1 cellular context compared by ENCODE assay signal in the genomic region with DNA sequence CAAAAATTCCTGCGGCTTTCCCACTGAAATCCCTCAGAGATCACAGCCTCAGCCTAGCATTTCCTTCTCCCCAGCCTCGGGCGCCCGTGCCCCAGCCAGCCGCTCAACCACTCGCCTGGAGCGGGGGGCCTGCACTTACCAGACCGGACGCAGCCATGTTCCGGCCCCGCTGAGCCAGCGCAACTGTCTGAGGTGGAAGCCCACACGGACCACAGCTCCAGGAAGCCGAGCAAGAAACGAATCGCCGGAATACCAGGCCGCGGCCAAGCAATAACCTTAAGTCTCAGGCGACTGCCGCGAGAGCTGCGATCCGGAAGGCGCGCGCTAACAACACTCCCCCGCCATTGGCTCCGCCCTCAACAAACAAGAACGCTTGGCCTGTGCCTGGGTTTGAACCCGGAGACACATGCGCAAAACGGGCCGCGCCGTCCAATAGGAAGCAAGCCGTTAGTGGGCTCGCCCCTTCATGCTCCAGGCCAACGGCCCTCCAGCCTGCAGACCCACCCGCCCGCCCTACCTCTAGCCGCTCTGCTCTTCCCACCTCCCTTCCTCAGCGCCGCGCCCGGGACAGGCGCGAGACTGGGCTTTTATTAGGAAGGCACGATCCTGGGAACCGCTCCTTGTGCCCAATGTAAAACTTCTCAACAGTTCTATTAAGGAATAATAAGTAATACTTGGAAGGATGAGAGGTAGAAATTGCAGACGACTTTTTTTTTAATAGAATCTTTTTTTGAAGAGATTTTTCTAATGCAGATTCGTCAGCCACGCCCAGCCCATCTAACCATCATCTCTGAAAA.
TF ChIP-seq lines count a peak whose summit lies in the region.

TSS of gene CENPC (minus strand) at position 305 of the 797 bp plus-strand sequence. CDS start at position 157, 148 bp downstream.

TF ChIP-seq in K562, 482 proteins besides CTCF, POLR2A, EP300 and RAD21 (continued from another document):
- TF ChIP-seq, protein P1, sequence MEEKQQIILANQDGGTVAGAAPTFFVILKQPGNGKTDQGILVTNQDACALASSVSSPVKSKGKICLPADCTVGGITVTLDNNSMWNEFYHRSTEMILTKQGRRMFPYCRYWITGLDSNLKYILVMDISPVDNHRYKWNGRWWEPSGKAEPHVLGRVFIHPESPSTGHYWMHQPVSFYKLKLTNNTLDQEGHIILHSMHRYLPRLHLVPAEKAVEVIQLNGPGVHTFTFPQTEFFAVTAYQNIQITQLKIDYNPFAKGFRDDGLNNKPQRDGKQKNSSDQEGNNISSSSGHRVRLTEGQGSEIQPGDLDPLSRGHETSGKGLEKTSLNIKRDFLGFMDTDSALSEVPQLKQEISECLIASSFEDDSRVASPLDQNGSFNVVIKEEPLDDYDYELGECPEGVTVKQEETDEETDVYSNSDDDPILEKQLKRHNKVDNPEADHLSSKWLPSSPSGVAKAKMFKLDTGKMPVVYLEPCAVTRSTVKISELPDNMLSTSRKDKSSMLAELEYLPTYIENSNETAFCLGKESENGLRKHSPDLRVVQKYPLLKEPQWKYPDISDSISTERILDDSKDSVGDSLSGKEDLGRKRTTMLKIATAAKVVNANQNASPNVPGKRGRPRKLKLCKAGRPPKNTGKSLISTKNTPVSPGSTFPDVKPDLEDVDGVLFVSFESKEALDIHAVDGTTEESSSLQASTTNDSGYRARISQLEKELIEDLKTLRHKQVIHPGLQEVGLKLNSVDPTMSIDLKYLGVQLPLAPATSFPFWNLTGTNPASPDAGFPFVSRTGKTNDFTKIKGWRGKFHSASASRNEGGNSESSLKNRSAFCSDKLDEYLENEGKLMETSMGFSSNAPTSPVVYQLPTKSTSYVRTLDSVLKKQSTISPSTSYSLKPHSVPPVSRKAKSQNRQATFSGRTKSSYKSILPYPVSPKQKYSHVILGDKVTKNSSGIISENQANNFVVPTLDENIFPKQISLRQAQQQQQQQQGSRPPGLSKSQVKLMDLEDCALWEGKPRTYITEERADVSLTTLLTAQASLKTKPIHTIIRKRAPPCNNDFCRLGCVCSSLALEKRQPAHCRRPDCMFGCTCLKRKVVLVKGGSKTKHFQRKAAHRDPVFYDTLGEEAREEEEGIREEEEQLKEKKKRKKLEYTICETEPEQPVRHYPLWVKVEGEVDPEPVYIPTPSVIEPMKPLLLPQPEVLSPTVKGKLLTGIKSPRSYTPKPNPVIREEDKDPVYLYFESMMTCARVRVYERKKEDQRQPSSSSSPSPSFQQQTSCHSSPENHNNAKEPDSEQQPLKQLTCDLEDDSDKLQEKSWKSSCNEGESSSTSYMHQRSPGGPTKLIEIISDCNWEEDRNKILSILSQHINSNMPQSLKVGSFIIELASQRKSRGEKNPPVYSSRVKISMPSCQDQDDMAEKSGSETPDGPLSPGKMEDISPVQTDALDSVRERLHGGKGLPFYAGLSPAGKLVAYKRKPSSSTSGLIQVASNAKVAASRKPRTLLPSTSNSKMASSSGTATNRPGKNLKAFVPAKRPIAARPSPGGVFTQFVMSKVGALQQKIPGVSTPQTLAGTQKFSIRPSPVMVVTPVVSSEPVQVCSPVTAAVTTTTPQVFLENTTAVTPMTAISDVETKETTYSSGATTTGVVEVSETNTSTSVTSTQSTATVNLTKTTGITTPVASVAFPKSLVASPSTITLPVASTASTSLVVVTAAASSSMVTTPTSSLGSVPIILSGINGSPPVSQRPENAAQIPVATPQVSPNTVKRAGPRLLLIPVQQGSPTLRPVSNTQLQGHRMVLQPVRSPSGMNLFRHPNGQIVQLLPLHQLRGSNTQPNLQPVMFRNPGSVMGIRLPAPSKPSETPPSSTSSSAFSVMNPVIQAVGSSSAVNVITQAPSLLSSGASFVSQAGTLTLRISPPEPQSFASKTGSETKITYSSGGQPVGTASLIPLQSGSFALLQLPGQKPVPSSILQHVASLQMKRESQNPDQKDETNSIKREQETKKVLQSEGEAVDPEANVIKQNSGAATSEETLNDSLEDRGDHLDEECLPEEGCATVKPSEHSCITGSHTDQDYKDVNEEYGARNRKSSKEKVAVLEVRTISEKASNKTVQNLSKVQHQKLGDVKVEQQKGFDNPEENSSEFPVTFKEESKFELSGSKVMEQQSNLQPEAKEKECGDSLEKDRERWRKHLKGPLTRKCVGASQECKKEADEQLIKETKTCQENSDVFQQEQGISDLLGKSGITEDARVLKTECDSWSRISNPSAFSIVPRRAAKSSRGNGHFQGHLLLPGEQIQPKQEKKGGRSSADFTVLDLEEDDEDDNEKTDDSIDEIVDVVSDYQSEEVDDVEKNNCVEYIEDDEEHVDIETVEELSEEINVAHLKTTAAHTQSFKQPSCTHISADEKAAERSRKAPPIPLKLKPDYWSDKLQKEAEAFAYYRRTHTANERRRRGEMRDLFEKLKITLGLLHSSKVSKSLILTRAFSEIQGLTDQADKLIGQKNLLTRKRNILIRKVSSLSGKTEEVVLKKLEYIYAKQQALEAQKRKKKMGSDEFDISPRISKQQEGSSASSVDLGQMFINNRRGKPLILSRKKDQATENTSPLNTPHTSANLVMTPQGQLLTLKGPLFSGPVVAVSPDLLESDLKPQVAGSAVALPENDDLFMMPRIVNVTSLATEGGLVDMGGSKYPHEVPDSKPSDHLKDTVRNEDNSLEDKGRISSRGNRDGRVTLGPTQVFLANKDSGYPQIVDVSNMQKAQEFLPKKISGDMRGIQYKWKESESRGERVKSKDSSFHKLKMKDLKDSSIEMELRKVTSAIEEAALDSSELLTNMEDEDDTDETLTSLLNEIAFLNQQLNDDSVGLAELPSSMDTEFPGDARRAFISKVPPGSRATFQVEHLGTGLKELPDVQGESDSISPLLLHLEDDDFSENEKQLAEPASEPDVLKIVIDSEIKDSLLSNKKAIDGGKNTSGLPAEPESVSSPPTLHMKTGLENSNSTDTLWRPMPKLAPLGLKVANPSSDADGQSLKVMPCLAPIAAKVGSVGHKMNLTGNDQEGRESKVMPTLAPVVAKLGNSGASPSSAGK (IDR thresholded peaks at IDR 0.05): 0 out of 2 replicates have a peak, but pooled peaks have one; percentile 7
- TF ChIP-seq, protein P2, sequence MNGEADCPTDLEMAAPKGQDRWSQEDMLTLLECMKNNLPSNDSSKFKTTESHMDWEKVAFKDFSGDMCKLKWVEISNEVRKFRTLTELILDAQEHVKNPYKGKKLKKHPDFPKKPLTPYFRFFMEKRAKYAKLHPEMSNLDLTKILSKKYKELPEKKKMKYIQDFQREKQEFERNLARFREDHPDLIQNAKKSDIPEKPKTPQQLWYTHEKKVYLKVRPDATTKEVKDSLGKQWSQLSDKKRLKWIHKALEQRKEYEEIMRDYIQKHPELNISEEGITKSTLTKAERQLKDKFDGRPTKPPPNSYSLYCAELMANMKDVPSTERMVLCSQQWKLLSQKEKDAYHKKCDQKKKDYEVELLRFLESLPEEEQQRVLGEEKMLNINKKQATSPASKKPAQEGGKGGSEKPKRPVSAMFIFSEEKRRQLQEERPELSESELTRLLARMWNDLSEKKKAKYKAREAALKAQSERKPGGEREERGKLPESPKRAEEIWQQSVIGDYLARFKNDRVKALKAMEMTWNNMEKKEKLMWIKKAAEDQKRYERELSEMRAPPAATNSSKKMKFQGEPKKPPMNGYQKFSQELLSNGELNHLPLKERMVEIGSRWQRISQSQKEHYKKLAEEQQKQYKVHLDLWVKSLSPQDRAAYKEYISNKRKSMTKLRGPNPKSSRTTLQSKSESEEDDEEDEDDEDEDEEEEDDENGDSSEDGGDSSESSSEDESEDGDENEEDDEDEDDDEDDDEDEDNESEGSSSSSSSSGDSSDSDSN (IDR thresholded peaks at IDR 0.05; ENCODE audit: borderline replicate concordance in 1 of 2, low read depth in 2 of 2, low read length in 2 of 2): peak; percentile 82 to 90; a peak in 2 of 4 replicates
- TF ChIP-seq POLR2H (tag; IDR thresholded peaks at IDR 0.05; ENCODE audit: low read depth) (peak; percentile 94), PRMT5 (CRISPR knock-in tag; IDR thresholded peaks at IDR 0.05) (no peak), FOS (IDR thresholded peaks at IDR 0.05; ENCODE audit: extremely low read depth, insufficient read length) (peak; percentile 31), CREB1 (IDR thresholded peaks at IDR 0.05) (no peak), CREB1 (CRISPR knock-in tag; IDR thresholded peaks at IDR 0.05) (peak; percentile 66), TEAD1 (CRISPR knock-in tag; IDR thresholded peaks at IDR 0.05) (peak in 1 of 2 experiments; percentile 87; a peak in 2 of 4 replicates), PHF21A (IDR thresholded peaks at IDR 0.05; ENCODE audit: borderline replicate concordance, low read depth) (0 out of 2 replicates have a peak, but pooled peaks have one; percentile 51), FOXA3 (CRISPR knock-in tag; conservative IDR thresholded peaks at IDR 0.05 in 1 of 2, IDR thresholded peaks at IDR 0.05 in 1 of 2) (peak; percentile 28 to 82; a peak in 2 of 4 replicates), SAFB2 (IDR thresholded peaks at IDR 0.05; ENCODE audit: borderline replicate concordance, low read depth, low read length, severe bottlenecking) (no peak), CC2D1A (IDR thresholded peaks at IDR 0.05) (peak; percentile 96)
- TF ChIP-seq, protein P3, sequence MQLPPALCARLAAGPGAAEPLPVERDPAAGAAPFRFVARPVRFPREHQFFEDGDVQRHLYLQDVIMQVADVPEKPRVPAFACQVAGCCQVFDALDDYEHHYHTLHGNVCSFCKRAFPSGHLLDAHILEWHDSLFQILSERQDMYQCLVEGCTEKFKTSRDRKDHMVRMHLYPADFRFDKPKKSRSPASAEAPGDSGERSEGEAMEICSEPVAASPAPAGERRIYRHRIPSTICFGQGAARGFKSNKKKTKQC (CRISPR knock-in tag; IDR thresholded peaks at IDR 0.05): 0 out of 2 replicates have a peak, but pooled peaks have one; percentile 69
- TF ChIP-seq, protein P4, sequence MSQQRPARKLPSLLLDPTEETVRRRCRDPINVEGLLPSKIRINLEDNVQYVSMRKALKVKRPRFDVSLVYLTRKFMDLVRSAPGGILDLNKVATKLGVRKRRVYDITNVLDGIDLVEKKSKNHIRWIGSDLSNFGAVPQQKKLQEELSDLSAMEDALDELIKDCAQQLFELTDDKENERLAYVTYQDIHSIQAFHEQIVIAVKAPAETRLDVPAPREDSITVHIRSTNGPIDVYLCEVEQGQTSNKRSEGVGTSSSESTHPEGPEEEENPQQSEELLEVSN (IDR thresholded peaks at IDR 0.05; ENCODE audit: borderline replicate concordance in 1 of 2, extremely low read depth in 1 of 2, insufficient read depth in 1 of 2, insufficient read length in 1 of 2, low read depth in 1 of 2, low read length in 1 of 2, poor library complexity in 1 of 2, severe bottlenecking in 1 of 2): peak; percentile 20 to 63
